ENCODE assay signal across 1 cellular context in the genomic region with DNA sequence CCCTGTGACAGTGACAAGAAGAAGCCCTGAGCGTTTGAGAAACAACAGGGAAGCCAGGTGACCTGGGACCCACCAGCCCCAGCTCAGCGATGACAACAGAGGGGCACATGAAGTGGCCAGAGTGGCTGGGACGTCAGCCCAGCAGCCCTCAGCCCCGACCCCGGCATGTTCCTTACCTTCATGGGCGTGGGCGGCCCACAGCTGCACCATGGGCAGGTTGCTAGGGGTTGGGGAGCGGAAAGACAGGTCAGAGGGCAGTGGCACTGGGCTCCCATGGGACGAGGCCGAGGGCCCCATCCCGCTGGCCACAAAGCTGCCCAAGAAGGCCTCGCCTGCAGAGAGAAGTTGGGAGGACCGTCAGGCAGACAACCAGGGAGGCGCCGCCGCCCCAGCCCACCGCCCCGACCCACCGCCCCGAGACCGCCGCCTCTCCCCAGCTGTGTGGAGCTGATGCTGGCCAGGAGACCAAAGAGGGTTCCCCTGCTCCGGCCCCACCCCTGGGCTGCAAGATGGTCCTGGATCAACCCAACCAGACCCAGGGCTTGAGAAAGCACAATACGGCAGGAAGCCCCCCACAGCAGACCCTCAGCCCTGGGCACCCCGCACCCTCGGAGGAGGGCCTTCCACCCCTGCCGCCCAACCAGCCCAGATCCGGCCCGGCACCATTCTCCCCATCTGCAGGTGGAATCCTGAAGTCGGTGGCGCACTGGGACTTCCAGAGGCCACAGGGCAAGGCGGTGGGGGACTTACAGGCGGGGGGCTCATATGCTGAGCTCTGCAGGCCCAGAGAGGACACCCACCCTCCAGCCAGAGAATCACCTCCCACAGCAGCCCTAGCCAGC.
TF ChIP-seq lines count a peak whose summit lies in the region.

No MANE protein-coding gene starts in this region.

TF ChIP-seq in GM23338, 12 proteins besides CTCF, POLR2A, EP300 and RAD21:
- no peak for TF ChIP-seq POLR2AphosphoS5 (IDR thresholded peaks at IDR 0.05; ENCODE audit: low read depth)
- TF ChIP-seq NANOG (IDR thresholded peaks at IDR 0.05; ENCODE audit: borderline replicate concordance): no peak
- no peak for TF ChIP-seq STAT1 (IDR thresholded peaks at IDR 0.05; ENCODE audit: unreplicated experiment)
- no peak for TF ChIP-seq JUNB (IDR thresholded peaks at IDR 0.05; ENCODE audit: unreplicated experiment)
- no peak for TF ChIP-seq ZNF331 (CRISPR knock-in tag; IDR thresholded peaks at IDR 0.05; ENCODE audit: low read depth)
- TF ChIP-seq, protein P1, sequence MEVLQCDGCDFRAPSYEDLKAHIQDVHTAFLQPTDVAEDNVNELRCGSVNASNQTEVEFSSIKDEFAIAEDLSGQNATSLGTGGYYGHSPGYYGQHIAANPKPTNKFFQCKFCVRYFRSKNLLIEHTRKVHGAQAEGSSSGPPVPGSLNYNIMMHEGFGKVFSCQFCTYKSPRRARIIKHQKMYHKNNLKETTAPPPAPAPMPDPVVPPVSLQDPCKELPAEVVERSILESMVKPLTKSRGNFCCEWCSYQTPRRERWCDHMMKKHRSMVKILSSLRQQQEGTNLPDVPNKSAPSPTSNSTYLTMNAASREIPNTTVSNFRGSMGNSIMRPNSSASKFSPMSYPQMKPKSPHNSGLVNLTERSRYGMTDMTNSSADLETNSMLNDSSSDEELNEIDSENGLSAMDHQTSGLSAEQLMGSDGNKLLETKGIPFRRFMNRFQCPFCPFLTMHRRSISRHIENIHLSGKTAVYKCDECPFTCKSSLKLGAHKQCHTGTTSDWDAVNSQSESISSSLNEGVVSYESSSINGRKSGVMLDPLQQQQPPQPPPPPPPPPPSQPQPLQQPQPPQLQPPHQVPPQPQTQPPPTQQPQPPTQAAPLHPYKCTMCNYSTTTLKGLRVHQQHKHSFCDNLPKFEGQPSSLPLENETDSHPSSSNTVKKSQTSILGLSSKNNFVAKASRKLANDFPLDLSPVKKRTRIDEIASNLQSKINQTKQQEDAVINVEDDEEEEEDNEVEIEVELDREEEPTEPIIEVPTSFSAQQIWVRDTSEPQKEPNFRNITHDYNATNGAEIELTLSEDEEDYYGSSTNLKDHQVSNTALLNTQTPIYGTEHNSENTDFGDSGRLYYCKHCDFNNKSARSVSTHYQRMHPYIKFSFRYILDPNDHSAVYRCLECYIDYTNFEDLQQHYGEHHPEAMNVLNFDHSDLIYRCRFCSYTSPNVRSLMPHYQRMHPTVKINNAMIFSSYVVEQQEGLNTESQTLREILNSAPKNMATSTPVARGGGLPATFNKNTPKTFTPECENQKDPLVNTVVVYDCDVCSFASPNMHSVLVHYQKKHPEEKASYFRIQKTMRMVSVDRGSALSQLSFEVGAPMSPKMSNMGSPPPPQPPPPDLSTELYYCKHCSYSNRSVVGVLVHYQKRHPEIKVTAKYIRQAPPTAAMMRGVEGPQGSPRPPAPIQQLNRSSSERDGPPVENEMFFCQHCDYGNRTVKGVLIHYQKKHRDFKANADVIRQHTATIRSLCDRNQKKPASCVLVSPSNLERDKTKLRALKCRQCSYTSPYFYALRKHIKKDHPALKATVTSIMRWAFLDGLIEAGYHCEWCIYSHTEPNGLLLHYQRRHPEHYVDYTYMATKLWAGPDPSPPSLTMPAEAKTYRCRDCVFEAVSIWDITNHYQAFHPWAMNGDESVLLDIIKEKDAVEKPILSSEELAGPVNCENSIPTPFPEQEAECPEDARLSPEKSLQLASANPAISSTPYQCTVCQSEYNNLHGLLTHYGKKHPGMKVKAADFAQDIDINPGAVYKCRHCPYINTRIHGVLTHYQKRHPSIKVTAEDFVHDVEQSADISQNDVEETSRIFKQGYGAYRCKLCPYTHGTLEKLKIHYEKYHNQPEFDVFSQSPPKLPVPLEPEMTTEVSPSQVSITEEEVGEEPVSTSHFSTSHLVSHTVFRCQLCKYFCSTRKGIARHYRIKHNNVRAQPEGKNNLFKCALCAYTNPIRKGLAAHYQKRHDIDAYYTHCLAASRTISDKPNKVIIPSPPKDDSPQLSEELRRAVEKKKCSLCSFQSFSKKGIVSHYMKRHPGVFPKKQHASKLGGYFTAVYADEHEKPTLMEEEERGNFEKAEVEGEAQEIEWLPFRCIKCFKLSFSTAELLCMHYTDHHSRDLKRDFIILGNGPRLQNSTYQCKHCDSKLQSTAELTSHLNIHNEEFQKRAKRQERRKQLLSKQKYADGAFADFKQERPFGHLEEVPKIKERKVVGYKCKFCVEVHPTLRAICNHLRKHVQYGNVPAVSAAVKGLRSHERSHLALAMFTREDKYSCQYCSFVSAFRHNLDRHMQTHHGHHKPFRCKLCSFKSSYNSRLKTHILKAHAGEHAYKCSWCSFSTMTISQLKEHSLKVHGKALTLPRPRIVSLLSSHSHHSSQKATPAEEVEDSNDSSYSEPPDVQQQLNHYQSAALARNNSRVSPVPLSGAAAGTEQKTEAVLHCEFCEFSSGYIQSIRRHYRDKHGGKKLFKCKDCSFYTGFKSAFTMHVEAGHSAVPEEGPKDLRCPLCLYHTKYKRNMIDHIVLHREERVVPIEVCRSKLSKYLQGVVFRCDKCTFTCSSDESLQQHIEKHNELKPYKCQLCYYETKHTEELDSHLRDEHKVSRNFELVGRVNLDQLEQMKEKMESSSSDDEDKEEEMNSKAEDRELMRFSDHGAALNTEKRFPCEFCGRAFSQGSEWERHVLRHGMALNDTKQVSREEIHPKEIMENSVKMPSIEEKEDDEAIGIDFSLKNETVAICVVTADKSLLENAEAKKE (CRISPR knock-in tag; IDR thresholded peaks at IDR 0.05): no peak
- TF ChIP-seq, protein P2, sequence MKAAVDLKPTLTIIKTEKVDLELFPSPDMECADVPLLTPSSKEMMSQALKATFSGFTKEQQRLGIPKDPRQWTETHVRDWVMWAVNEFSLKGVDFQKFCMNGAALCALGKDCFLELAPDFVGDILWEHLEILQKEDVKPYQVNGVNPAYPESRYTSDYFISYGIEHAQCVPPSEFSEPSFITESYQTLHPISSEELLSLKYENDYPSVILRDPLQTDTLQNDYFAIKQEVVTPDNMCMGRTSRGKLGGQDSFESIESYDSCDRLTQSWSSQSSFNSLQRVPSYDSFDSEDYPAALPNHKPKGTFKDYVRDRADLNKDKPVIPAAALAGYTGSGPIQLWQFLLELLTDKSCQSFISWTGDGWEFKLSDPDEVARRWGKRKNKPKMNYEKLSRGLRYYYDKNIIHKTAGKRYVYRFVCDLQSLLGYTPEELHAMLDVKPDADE (IDR thresholded peaks at IDR 0.05): no peak
